1 cellular context compared by ENCODE assay signal in genomic region chr10:7085147-7085912, GRCh38.
TF ChIP-seq lines count a peak whose summit lies in the region.

No MANE protein-coding gene starts in this region.

TF ChIP-seq in WTC11, 78 proteins besides CTCF, POLR2A, EP300 and RAD21 (continued from another document):
- no peak for TF ChIP-seq AFF4 (CRISPR knock-in tag; IDR thresholded peaks at IDR 0.05; ENCODE audit: borderline replicate concordance)
- no peak for TF ChIP-seq ZNF263 (CRISPR knock-in tag; IDR thresholded peaks at IDR 0.05; ENCODE audit: low read depth)
- TF ChIP-seq TP53 (CRISPR knock-in tag; IDR thresholded peaks at IDR 0.05), result no peak
- TF ChIP-seq TEAD4 (CRISPR knock-in tag; IDR thresholded peaks at IDR 0.05), result no peak
